ENCODE assay signal across 1 cellular context in genomic region chr20:17969276-17969883, GRCh38.
TF ChIP-seq lines count a peak whose summit lies in the region.

No MANE protein-coding gene starts in this region.

TF ChIP-seq in HepG2, 621 proteins besides CTCF, POLR2A, EP300 and RAD21 (continues in another document):
- TF ChIP-seq KDM3A (CRISPR knock-in tag; IDR thresholded peaks at IDR 0.05; ENCODE audit: low read depth) (peak; percentile 12; the same call in 1 of the 2 replicates), ZBTB3 (CRISPR knock-in tag; IDR thresholded peaks at IDR 0.05; ENCODE audit: borderline replicate concordance, low read depth) (no peak; the same call in 1 of the 2 replicates), SRY (CRISPR knock-in tag; IDR thresholded peaks at IDR 0.05) (0 out of 2 replicates have a peak, but pooled peaks have one; percentile 9), SIN3B (IDR thresholded peaks at IDR 0.05; ENCODE audit: low read length) (no peak), CBFB (CRISPR knock-in tag; IDR thresholded peaks at IDR 0.05) (peak; percentile 4; the same call in 1 of the 2 replicates), ZNF510 (CRISPR knock-in tag; IDR thresholded peaks at IDR 0.05; ENCODE audit: low read depth) (no peak), FOXO1 (CRISPR knock-in tag; IDR thresholded peaks at IDR 0.05) (no peak), HNRNPUL1 (IDR thresholded peaks at IDR 0.05; ENCODE audit: low read depth, low read length) (no peak), TBX3 (IDR thresholded peaks at IDR 0.05; ENCODE audit: borderline replicate concordance) (0 out of 2 replicates have a peak, but pooled peaks have one; percentile 4), SSRP1 (CRISPR knock-in tag; IDR thresholded peaks at IDR 0.05) (no peak), ZNF530 (CRISPR knock-in tag; IDR thresholded peaks at IDR 0.05; ENCODE audit: low read depth) (no peak), ZBTB40 (IDR thresholded peaks at IDR 0.05) (no peak), ZBTB40 (CRISPR knock-in tag; IDR thresholded peaks at IDR 0.05) (no peak), GATA4 (IDR thresholded peaks at IDR 0.05; ENCODE audit: borderline replicate concordance, low read depth) (no peak; the same call in 1 of the 2 replicates), POGK (CRISPR knock-in tag; conservative IDR thresholded peaks at IDR 0.05) (no peak), ZBTB7B (CRISPR knock-in tag; IDR thresholded peaks at IDR 0.05) (0 out of 2 replicates have a peak, but pooled peaks have one; percentile 16), PHF5A (CRISPR knock-in tag; IDR thresholded peaks at IDR 0.05; ENCODE audit: low read depth, unreplicated experiment) (no peak), DRAP1 (CRISPR knock-in tag; IDR thresholded peaks at IDR 0.05) (no peak), GLMP (CRISPR knock-in tag; IDR thresholded peaks at IDR 0.05; ENCODE audit: borderline replicate concordance) (no peak), PCBP1 (IDR thresholded peaks at IDR 0.05; ENCODE audit: borderline replicate concordance, low read depth, low read length) (no peak), FOSL1 (CRISPR knock-in tag; IDR thresholded peaks at IDR 0.05; ENCODE audit: borderline replicate concordance) (peak; percentile 5; the same call in 1 of the 2 replicates), ZNF75D (CRISPR knock-in tag; IDR thresholded peaks at IDR 0.05; ENCODE audit: borderline replicate concordance) (no peak), ZFP82 (CRISPR knock-in tag; IDR thresholded peaks at IDR 0.05; ENCODE audit: borderline replicate concordance) (no peak; the same call in 1 of the 2 replicates), ZNF557 (CRISPR knock-in tag; IDR thresholded peaks at IDR 0.05) (peak; percentile 66; the same call in 1 of the 2 replicates), NR2F1 (CRISPR knock-in tag; IDR thresholded peaks at IDR 0.05) (no peak; a peak in 2 of 4 replicates), MBNL3 (CRISPR knock-in tag; conservative IDR thresholded peaks at IDR 0.05) (no peak; the same call in 1 of the 2 replicates), STAT5B (CRISPR knock-in tag; IDR thresholded peaks at IDR 0.05) (no peak)
- TF ChIP-seq, protein P1, sequence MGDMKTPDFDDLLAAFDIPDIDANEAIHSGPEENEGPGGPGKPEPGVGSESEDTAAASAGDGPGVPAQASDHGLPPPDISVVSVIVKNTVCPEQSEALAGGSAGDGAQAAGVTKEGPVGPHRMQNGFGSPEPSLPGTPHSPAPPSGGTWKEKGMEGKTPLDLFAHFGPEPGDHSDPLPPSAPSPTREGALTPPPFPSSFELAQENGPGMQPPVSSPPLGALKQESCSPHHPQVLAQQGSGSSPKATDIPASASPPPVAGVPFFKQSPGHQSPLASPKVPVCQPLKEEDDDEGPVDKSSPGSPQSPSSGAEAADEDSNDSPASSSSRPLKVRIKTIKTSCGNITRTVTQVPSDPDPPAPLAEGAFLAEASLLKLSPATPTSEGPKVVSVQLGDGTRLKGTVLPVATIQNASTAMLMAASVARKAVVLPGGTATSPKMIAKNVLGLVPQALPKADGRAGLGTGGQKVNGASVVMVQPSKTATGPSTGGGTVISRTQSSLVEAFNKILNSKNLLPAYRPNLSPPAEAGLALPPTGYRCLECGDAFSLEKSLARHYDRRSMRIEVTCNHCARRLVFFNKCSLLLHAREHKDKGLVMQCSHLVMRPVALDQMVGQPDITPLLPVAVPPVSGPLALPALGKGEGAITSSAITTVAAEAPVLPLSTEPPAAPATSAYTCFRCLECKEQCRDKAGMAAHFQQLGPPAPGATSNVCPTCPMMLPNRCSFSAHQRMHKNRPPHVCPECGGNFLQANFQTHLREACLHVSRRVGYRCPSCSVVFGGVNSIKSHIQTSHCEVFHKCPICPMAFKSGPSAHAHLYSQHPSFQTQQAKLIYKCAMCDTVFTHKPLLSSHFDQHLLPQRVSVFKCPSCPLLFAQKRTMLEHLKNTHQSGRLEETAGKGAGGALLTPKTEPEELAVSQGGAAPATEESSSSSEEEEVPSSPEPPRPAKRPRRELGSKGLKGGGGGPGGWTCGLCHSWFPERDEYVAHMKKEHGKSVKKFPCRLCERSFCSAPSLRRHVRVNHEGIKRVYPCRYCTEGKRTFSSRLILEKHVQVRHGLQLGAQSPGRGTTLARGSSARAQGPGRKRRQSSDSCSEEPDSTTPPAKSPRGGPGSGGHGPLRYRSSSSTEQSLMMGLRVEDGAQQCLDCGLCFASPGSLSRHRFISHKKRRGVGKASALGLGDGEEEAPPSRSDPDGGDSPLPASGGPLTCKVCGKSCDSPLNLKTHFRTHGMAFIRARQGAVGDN (CRISPR knock-in tag; IDR thresholded peaks at IDR 0.05): no peak; the same call in 1 of the 2 replicates
- TF ChIP-seq, protein P2, sequence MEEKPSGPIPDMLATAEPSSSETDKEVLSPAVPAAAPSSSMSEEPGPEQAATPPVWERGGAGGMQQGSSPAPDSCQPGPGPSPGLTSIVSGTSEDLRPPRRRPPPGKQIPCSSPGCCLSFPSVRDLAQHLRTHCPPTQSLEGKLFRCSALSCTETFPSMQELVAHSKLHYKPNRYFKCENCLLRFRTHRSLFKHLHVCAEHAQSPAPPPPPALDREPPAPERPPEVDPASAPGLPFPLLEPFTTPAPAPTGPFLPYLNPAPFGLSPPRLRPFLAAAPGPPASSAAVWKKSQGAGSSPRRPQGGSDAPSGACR (CRISPR knock-in tag; IDR thresholded peaks at IDR 0.05): peak; percentile 13; the same call in 1 of the 2 replicates
- TF ChIP-seq, protein P3, sequence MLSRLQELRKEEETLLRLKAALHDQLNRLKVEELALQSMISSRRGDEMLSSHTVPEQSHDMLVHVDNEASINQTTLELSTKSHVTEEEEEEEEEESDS (CRISPR knock-in tag; IDR thresholded peaks at IDR 0.05; ENCODE audit: borderline replicate concordance): peak; percentile 26; the same call in 1 of the 2 replicates
- TF ChIP-seq, protein P4, sequence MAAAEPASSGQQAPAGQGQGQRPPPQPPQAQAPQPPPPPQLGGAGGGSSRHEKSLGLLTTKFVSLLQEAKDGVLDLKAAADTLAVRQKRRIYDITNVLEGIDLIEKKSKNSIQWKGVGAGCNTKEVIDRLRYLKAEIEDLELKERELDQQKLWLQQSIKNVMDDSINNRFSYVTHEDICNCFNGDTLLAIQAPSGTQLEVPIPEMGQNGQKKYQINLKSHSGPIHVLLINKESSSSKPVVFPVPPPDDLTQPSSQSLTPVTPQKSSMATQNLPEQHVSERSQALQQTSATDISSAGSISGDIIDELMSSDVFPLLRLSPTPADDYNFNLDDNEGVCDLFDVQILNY (CRISPR knock-in tag; conservative IDR thresholded peaks at IDR 0.05): no peak
- TF ChIP-seq, protein P5, sequence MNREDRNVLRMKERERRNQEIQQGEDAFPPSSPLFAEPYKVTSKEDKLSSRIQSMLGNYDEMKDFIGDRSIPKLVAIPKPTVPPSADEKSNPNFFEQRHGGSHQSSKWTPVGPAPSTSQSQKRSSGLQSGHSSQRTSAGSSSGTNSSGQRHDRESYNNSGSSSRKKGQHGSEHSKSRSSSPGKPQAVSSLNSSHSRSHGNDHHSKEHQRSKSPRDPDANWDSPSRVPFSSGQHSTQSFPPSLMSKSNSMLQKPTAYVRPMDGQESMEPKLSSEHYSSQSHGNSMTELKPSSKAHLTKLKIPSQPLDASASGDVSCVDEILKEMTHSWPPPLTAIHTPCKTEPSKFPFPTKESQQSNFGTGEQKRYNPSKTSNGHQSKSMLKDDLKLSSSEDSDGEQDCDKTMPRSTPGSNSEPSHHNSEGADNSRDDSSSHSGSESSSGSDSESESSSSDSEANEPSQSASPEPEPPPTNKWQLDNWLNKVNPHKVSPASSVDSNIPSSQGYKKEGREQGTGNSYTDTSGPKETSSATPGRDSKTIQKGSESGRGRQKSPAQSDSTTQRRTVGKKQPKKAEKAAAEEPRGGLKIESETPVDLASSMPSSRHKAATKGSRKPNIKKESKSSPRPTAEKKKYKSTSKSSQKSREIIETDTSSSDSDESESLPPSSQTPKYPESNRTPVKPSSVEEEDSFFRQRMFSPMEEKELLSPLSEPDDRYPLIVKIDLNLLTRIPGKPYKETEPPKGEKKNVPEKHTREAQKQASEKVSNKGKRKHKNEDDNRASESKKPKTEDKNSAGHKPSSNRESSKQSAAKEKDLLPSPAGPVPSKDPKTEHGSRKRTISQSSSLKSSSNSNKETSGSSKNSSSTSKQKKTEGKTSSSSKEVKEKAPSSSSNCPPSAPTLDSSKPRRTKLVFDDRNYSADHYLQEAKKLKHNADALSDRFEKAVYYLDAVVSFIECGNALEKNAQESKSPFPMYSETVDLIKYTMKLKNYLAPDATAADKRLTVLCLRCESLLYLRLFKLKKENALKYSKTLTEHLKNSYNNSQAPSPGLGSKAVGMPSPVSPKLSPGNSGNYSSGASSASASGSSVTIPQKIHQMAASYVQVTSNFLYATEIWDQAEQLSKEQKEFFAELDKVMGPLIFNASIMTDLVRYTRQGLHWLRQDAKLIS (CRISPR knock-in tag; IDR thresholded peaks at IDR 0.05): peak; percentile 16; the same call in 1 of the 2 replicates
